In genomic region chr11:133928628-133929059, GRCh38 we compare ENCODE assay signal across 8 cellular contexts. TPM values are rescaled to one million over a fixed set of nuclear protein-coding genes. Genes with fewer than 3 reads are reported as not detected.
DNase-seq lines count a peak whose midpoint lies in the region; ATAC-seq and TF ChIP-seq lines count a peak whose summit lies in the region.
"Had no signal": no experiment of that assay in that cellular context is flagged by ENCODE, and none has a peak within 500 bp of the region (broad histone marks: within the 10 kb centered on the region; RNA-seq: fewer than 3 reads in every experiment).

No MANE protein-coding gene starts in this region.

- H3K4me1 Mint-ChIP-seq in H9, result peaks cover 10 to 11% of the 10 kb centered on the region in 2 experiments

- H3K18ac ChIP-seq in H9 (ENCODE audit: insufficient read length, low read depth, low read length), result no peak overlapping the region

- no peak overlapping the region for H3K56ac ChIP-seq in H9 (ENCODE audit: insufficient read length, low read depth, low read length)

- H2BK12ac ChIP-seq in H9 (ENCODE audit: insufficient read length, low read depth, low read length), result no peak overlapping the region

- no peak overlapping the region for H2BK15ac ChIP-seq in H9 (ENCODE audit: low read depth, low read length)

- no peak overlapping the region for H3K4me2 ChIP-seq in H9 (ENCODE audit: insufficient read depth, insufficient read length, low read length)

- no peaks in the 10 kb centered on the region for H3K9me3 Mint-ChIP-seq in H9
- H3K9me3 Mint-ChIP-seq: IgD-negative memory B cell had no signal

- H2BK120ac ChIP-seq in H9 (ENCODE audit: low read depth, low read length, poor library complexity, severe bottlenecking), result no peak overlapping the region

- H3K9me3 ChIP-seq in H9 (ENCODE audit: control insufficient read depth, low read depth, low read length) (no peaks in the 10 kb centered on the region), aorta (ENCODE audit: control insufficient read depth, low read length) (no peaks in the 10 kb centered on the region)

- H3K23me2 ChIP-seq in H9 (ENCODE audit: insufficient read length, low read depth, low read length, poor library complexity, severe bottlenecking), result no peaks in the 10 kb centered on the region

- H2AK5ac ChIP-seq in H9 (ENCODE audit: insufficient read length, low read length), result no peak overlapping the region

- H3K4me3 Mint-ChIP-seq in H9, result no peak overlapping the region; a peak in 1 of 5 replicates

- no peaks in the 10 kb centered on the region for H3K27me3 Mint-ChIP-seq in H9 (ENCODE audit: low read depth)

- H3T11ph ChIP-seq in H9 (ENCODE audit: low read length), result no peak overlapping the region

- H3K79me2 ChIP-seq in H9 (ENCODE audit: insufficient read depth, low read length), result no peaks in the 10 kb centered on the region

- no peaks in the 10 kb centered on the region for H3K27me3 ChIP-seq in H9 (ENCODE audit: insufficient read depth, low read length)
- H3K27me3 ChIP-seq in aorta (ENCODE audit: control insufficient read depth in 1 of 2, insufficient read depth in 2 of 2, low read length in 1 of 2), result no peaks in the 10 kb centered on the region

- no peak for ATAC-seq in aorta (ENCODE audit: low FRiP score)

- H3K4me3 ChIP-seq in aorta (ENCODE audit: low read length in 2 of 2), result no peak overlapping the region

- H3K4me1 ChIP-seq in H9 (ENCODE audit: insufficient read depth, low read length) (no peaks in the 10 kb centered on the region), aorta (ENCODE audit: control insufficient read depth in 1 of 2, insufficient read depth in 2 of 2, low read length in 2 of 2) (no peaks in the 10 kb centered on the region)

- DNase-seq in H9 (peak; percentile 64), NCI-H526 (lab: John Stamatoyannopoulos, UW) (peak; percentile 91 to 94), dedifferentiated amniotic fluid mesenchymal stem cell (ENCODE audit: extremely low spot score) (no peak), aorta (no peak), cerebellum (ENCODE audit: low spot score) (no peak)
- peak; percentile 83 for DNase-seq in activated effector memory CD4-positive, alpha-beta T cell treated with anti-CD3 and anti-CD28 coated beads, Interleukin-2, amount 50 U/mL, for 16 hours
- peak; percentile 51 for DNase-seq in stimulated activated CD4-positive, alpha-beta T cell treated with anti-CD3 and anti-CD28 coated beads, Interleukin-4, amount 100 ng/mL, for 1 hour

- H3K14ac ChIP-seq in H9 (ENCODE audit: insufficient read depth, low read length), result no peak overlapping the region

- H3K4ac ChIP-seq in H9 (ENCODE audit: low read depth, low read length), result no peak overlapping the region

- no CpG with 5 or more reads among the region's 5 CpGs for WGBS in H9 (ENCODE audit: extremely low coverage, insufficient read length, low lambda C conversion rate)
- WGBS in aorta, 2 donors, result 64 to 67% methylated on average over 5 of the region's 5 CpGs

- no peaks in the 10 kb centered on the region for H3K79me1 ChIP-seq in H9 (ENCODE audit: insufficient read depth, low read depth, low read length, poor library complexity, severe bottlenecking)

- no peak overlapping the region for H3K23ac ChIP-seq in H9 (ENCODE audit: insufficient read length, low read depth, low read length)

- no peak overlapping the region for H4K91ac ChIP-seq in H9 (ENCODE audit: insufficient read length, low read depth, low read length)

- no peak overlapping the region for H4K5ac ChIP-seq in H9 (ENCODE audit: insufficient read length, low read depth, low read length)

- peaks cover 0 to 4% of the 10 kb centered on the region in 2 donors for H3K36me3 ChIP-seq in aorta (ENCODE audit: control insufficient read depth in 1 of 2, insufficient read depth in 2 of 2, low read length in 1 of 2)

- H2AFZ ChIP-seq in H9 (ENCODE audit: low read length), result no peak overlapping the region

- intact Hi-C loops in aorta (cut with DNase I), result loop anchor here (2.0 to 10.0 kb wide), 4 partner anchors 118 to 326 kb away; partner anchors contain the start of genes ACAD8 (in 1 of the 2) and THYN1 (in 1 of the 2)

- H3K27ac ChIP-seq in H9 (ENCODE audit: insufficient read length, low read depth, low read length), result no peak overlapping the region
- H3K27ac ChIP-seq in aorta (ENCODE audit: low read depth in 1 of 2, low read length in 2 of 2), result no peak overlapping the region

- TF ChIP-seq CTCF in H9 (conservative IDR thresholded peaks at IDR 0.05), result no peak

- peak overlapping the region in 1 of 3 experiments; percentile 3; a peak in 2 of 7 replicates for H3K27ac Mint-ChIP-seq in H9
- H3K27ac Mint-ChIP-seq: IgD-negative memory B cell had no signal

- no peak overlapping the region for H2BK5ac ChIP-seq in H9 (ENCODE audit: insufficient read length, low read length)

- no peak overlapping the region for H4K8ac ChIP-seq in H9 (replicated peaks; ENCODE audit: insufficient read length, low read depth, low read length)

- H3K9ac ChIP-seq in H9 (ENCODE audit: extremely low read depth, insufficient read length, low read length), result no peak overlapping the region

- no peaks in the 10 kb centered on the region for H4K20me1 ChIP-seq in H9 (ENCODE audit: control insufficient read depth, insufficient read depth, insufficient read length)

- peaks cover 33 to 48% (median 38%) of the 10 kb centered on the region in 3 experiments; a peak in 6 of 7 replicates for H3K36me3 Mint-ChIP-seq in H9 (ENCODE audit: insufficient read depth in 1 of 3, low read depth in 3 of 3)
- H3K36me3 Mint-ChIP-seq: IgD-negative memory B cell had no signal

- no peak overlapping the region for H2BK20ac ChIP-seq in H9 (ENCODE audit: low read depth, low read length, poor library complexity, severe bottlenecking)

RNA-seq across cellular contexts. Expression of gene IGSF9B, which starts 28.1 kb away (rescaled TPM):
- total RNA-seq in H9 (2021) (25.7 and 26.3 TPM in 2 replicates), aorta (10 to 100 TPM; 59.7 to 93.9 TPM), cerebellum (47.9 TPM)
- polyA plus RNA-seq in aorta, result 10 to 100 TPM in 1 of 2 donors, 1 to 10 TPM in 1; 6.5 to 29.7 TPM
- polyA plus RNA-seq: IgD-negative memory B cell had no signal

Comparison
In these comparisons a context has a peak if more than half of its experiments do, and no peak if none do; other contexts are left out.
1. DNase-seq: peak in H9 (single experiment), NCI-H526 (2 of 2), activated effector memory CD4-positive, alpha-beta T cell treated with anti-CD3 and anti-CD28 coated beads, Interleukin-2, amount 50 U/mL, for 16 hours (single experiment) and stimulated activated CD4-positive, alpha-beta T cell treated with anti-CD3 and anti-CD28 coated beads, Interleukin-4, amount 100 ng/mL, for 1 hour (single experiment); none in dedifferentiated amniotic fluid mesenchymal stem cell (single experiment), aorta (0 of 2) and cerebellum (single experiment).